Comparison of ENCODE assay signal across 8 cellular contexts in the genomic region with DNA sequence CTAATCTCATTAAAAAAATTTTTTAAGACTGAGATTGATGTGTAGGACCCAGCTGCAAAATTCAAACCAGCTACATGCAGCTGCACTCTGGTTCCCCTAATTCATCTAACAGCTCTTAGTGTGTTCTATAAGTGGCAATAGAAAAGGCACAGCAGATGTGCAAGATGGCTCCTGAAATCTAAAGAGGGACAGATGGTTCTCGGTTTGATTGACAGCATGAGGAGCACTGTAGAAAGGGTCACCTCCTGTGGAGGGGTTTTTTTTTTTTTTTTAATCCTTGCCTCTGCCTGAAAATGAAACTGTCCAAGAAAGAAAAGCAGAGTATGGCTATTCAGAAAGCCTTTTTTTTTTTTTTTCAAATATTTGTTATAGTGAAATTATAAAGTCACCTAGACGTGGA. TPM values are rescaled to one million over a fixed set of nuclear protein-coding genes. Genes with fewer than 3 reads are reported as not detected.
A peak's percentile ranks its signal among the peaks of the same experiment; 100 is the strongest.
DNase-seq lines count a peak whose midpoint lies in the region; ATAC-seq, FAIRE-seq and TF ChIP-seq lines count a peak whose summit lies in the region.
"Had no signal": no experiment of that assay in that cellular context is flagged by ENCODE, and none has a peak within 500 bp of the region (broad histone marks: within the 10 kb centered on the region; RNA-seq: fewer than 3 reads in every experiment).

No MANE protein-coding gene starts in this region.

- FAIRE-seq in GM19239 (lab: Jason Lieb, UNC) (peak; percentile 92), small intestine (lab: Jason Lieb, UNC) (no peak)

- no peak for TF ChIP-seq EP300 in suprapubic skin (IDR thresholded peaks at IDR 0.05)

- 54 to 77% (median 68%) methylated on average over 2 of the region's 2 CpGs for WGBS in small intestine, 3 donors
- WGBS in suprapubic skin = 65% methylated on average over 2 of the region's 2 CpGs

- H3K9me3 ChIP-seq in small intestine (ENCODE audit: control insufficient read depth, low read depth) (no peaks in the 10 kb centered on the region), suprapubic skin (no peaks in the 10 kb centered on the region)

- peak; percentile 20 for DNase-seq in GM19239 (ENCODE audit: insufficient read length, low spot score)
- peak; percentile 48 for DNase-seq in NCI-H1417 treated with DMSO at 0.1 percent for 48 hours (lab: John Stamatoyannopoulos, UW)
- DNase-seq in retina = peak; percentile 42
- DNase-seq in small intestine = no peak
- DNase-seq in suprapubic skin (ENCODE audit: low spot score in 2 of 2) = no peak
- no peak for DNase-seq in NCI-H1048 (lab: John Stamatoyannopoulos, UW)
- DNase-seq: central memory CD4-positive, alpha-beta T cell had no signal

- TF ChIP-seq CTCF in suprapubic skin (IDR thresholded peaks at IDR 0.05) = no peak

- H3K36me3 ChIP-seq in small intestine (ENCODE audit: control insufficient read depth in 2 of 2, insufficient read depth in 2 of 2, low read length in 2 of 2) = no peaks in the 10 kb centered on the region
- no peaks in the 10 kb centered on the region for H3K36me3 ChIP-seq in suprapubic skin

- TF ChIP-seq POLR2A in suprapubic skin (IDR thresholded peaks at IDR 0.05) = no peak

- H3K4me1 ChIP-seq in small intestine (ENCODE audit: control insufficient read depth in 2 of 2, insufficient read depth in 1 of 2, low read depth in 1 of 2, low read length in 1 of 2) (no peaks in the 10 kb centered on the region), suprapubic skin (no peaks in the 10 kb centered on the region)

- no peak overlapping the region for H3K4me3 ChIP-seq in small intestine (ENCODE audit: low read depth in 1 of 2, low read length in 2 of 2)
- H3K4me3 ChIP-seq in suprapubic skin = no peak overlapping the region

- H3K27me3 ChIP-seq in small intestine (ENCODE audit: control insufficient read depth in 2 of 2, insufficient read depth in 2 of 2, low read length in 2 of 2) (no peaks in the 10 kb centered on the region), suprapubic skin (no peaks in the 10 kb centered on the region)

- ATAC-seq in HG02840 (IDR thresholded peaks at IDR 0.05; ENCODE audit: low FRiP score, unreplicated experiment) = peak; percentile 50

- no peak overlapping the region for H3K27ac ChIP-seq in small intestine (ENCODE audit: low read depth in 1 of 2, low read length in 1 of 2)
- H3K27ac ChIP-seq in suprapubic skin = no peak overlapping the region

RNA-seq across cellular contexts. Expression of a gene that starts 16.9 kb away (rescaled TPM):
- polyA plus RNA-seq in small intestine = 100 to 1,000 TPM in 2 of 3 donors, 10 to 100 TPM in 1; 94.0 to 146 (median 102) TPM
- 100 to 1,000 TPM in 1 of 4 donors, 10 to 100 TPM in 3; 86.2 to 104 (median 92.9) TPM for total RNA-seq in suprapubic skin

RNA-seq across cellular contexts. Expression of a gene that starts 33.9 kb away (rescaled TPM):
- 10 to 100 TPM; 17.0 to 24.6 (median 18.1) TPM for polyA plus RNA-seq in small intestine
- total RNA-seq in suprapubic skin = 100 to 1,000 TPM in 1 of 4 donors, 10 to 100 TPM in 3; 48.4 to 168 (median 73.5) TPM

Comparison
In these comparisons a context has a peak if more than half of its experiments do, and no peak if none do; other contexts are left out.
1. DNase-seq: peak in GM19239 (single experiment), NCI-H1417 treated with DMSO at 0.1 percent for 48 hours (single experiment) and retina (single experiment); none in small intestine (single experiment), suprapubic skin (0 of 2) and NCI-H1048 (single experiment).